1 cellular context compared by ENCODE assay signal in genomic region chr20:62367483-62368302, GRCh38.
TF ChIP-seq lines count a peak whose summit lies in the region.

No MANE protein-coding gene starts in this region.

TF ChIP-seq in K562, 482 proteins besides CTCF, POLR2A, EP300 and RAD21 (continued from another document):
- TF ChIP-seq ZFX (CRISPR knock-in tag; IDR thresholded peaks at IDR 0.05), result peak; percentile 45; the same call in 1 of the 2 replicates
- peak in 1 of 2 experiments; percentile 30; a peak in 1 of 4 replicates for TF ChIP-seq MAZ (CRISPR knock-in tag; conservative IDR thresholded peaks at IDR 0.05 in 1 of 2, IDR thresholded peaks at IDR 0.05 in 1 of 2)
- TF ChIP-seq NFIX (CRISPR knock-in tag; IDR thresholded peaks at IDR 0.05; ENCODE audit: low read depth), result no peak
- TF ChIP-seq CREBBP (IDR thresholded peaks at IDR 0.05; ENCODE audit: low read depth, low read length), result no peak
- peak; percentile 7 for TF ChIP-seq KDM5B (IDR thresholded peaks at IDR 0.05; ENCODE audit: insufficient replicate concordance, low read depth, low read length)
- no peak for TF ChIP-seq BDP1 (IDR thresholded peaks at IDR 0.05; ENCODE audit: insufficient read depth, insufficient read length)
- peak; percentile 38 for TF ChIP-seq RBBP5 (IDR thresholded peaks at IDR 0.05; ENCODE audit: borderline replicate concordance, insufficient read depth, low read length, poor library complexity, severe bottlenecking)
- no peak for TF ChIP-seq DMBX1 (CRISPR knock-in tag; IDR thresholded peaks at IDR 0.05; ENCODE audit: borderline replicate concordance)
- no peak for TF ChIP-seq ZNF436 (CRISPR knock-in tag; IDR thresholded peaks at IDR 0.05)
- no peak for TF ChIP-seq ATF2 (CRISPR knock-in tag; IDR thresholded peaks at IDR 0.05)
- no peak for TF ChIP-seq CCNT2 (IDR thresholded peaks at IDR 0.05; ENCODE audit: borderline replicate concordance, extremely low read depth, insufficient read length, low read depth, low read length)
- TF ChIP-seq HNRNPL (IDR thresholded peaks at IDR 0.05; ENCODE audit: low read depth, low read length), result peak; percentile 43; the same call in 1 of the 2 replicates
- no peak for TF ChIP-seq PREB (CRISPR knock-in tag; IDR thresholded peaks at IDR 0.05)
- TF ChIP-seq KLF6 (CRISPR knock-in tag; IDR thresholded peaks at IDR 0.05; ENCODE audit: borderline replicate concordance), result no peak
- TF ChIP-seq HNRNPK (IDR thresholded peaks at IDR 0.05; ENCODE audit: low read depth, low read length, poor library complexity, severe bottlenecking), result peak; percentile 44
- TF ChIP-seq ZNF146 (CRISPR knock-in tag; IDR thresholded peaks at IDR 0.05; ENCODE audit: unreplicated experiment), result no peak
- TF ChIP-seq POLR2G (IDR thresholded peaks at IDR 0.05; ENCODE audit: low read depth, low read length), result peak; percentile 45; the same call in 1 of the 2 replicates
- no peak for TF ChIP-seq TAF9B (IDR thresholded peaks at IDR 0.05; ENCODE audit: partially characterized antibody)
- TF ChIP-seq EHMT2 (IDR thresholded peaks at IDR 0.05), result no peak
